Comparison of ENCODE assay signal across 1 cellular context in the genomic region with DNA sequence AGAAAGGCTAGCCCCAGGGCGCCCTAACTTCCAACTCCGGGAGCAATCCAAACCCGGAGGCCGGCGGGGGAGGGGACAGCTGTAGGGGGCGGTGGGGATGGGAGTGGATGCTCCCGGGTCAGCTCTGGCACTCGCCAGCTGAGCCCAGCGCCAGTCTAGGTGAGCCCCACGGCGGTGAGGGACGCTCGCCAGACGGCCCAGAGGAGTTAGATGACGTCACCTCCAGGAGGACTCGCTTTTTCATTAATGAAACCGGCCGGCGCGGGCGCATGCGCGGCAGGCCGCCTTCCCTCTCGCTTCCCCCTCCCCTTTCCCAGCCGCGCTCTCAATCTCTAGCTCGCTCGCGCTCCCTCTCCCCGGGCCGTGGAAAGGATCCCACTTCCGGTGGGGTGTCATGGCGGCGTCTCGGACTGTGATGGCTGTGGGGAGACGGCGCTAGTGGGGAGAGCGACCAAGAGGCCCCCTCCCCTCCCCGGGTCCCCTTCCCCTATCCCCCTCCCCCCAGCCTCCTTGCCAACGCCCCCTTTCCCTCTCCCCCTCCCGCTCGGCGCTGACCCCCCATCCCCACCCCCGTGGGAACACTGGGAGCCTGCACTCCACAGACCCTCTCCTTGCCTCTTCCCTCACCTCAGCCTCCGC.
A peak's percentile ranks its signal among the peaks of the same experiment; 100 is the strongest.
TF ChIP-seq lines count a peak whose summit lies in the region.

A gene with protein sequence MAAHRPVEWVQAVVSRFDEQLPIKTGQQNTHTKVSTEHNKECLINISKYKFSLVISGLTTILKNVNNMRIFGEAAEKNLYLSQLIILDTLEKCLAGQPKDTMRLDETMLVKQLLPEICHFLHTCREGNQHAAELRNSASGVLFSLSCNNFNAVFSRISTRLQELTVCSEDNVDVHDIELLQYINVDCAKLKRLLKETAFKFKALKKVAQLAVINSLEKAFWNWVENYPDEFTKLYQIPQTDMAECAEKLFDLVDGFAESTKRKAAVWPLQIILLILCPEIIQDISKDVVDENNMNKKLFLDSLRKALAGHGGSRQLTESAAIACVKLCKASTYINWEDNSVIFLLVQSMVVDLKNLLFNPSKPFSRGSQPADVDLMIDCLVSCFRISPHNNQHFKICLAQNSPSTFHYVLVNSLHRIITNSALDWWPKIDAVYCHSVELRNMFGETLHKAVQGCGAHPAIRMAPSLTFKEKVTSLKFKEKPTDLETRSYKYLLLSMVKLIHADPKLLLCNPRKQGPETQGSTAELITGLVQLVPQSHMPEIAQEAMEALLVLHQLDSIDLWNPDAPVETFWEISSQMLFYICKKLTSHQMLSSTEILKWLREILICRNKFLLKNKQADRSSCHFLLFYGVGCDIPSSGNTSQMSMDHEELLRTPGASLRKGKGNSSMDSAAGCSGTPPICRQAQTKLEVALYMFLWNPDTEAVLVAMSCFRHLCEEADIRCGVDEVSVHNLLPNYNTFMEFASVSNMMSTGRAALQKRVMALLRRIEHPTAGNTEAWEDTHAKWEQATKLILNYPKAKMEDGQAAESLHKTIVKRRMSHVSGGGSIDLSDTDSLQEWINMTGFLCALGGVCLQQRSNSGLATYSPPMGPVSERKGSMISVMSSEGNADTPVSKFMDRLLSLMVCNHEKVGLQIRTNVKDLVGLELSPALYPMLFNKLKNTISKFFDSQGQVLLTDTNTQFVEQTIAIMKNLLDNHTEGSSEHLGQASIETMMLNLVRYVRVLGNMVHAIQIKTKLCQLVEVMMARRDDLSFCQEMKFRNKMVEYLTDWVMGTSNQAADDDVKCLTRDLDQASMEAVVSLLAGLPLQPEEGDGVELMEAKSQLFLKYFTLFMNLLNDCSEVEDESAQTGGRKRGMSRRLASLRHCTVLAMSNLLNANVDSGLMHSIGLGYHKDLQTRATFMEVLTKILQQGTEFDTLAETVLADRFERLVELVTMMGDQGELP (N-terminal part only) (plus strand): TSS at position 378 of the 639 bp plus-strand sequence. CDS start 333 bp downstream, outside the sequence.

TF ChIP-seq in K562, 482 proteins besides CTCF, POLR2A, EP300 and RAD21 (continued from another document and continues in another):
- peak; percentile 98 for TF ChIP-seq PRDM10 (IDR thresholded peaks at IDR 0.05; ENCODE audit: partially characterized antibody)
- no peak for TF ChIP-seq ZNF24 (IDR thresholded peaks at IDR 0.05)
- peak; percentile 62; the same call in 1 of the 2 replicates for TF ChIP-seq NBN (IDR thresholded peaks at IDR 0.05; ENCODE audit: low read depth)
- no peak for TF ChIP-seq KLF13 (tag; IDR thresholded peaks at IDR 0.05; ENCODE audit: borderline replicate concordance, low read depth)
- no peak for TF ChIP-seq TFE3 (CRISPR knock-in tag; IDR thresholded peaks at IDR 0.05)
- peak; percentile 92 for TF ChIP-seq CREM (IDR thresholded peaks at IDR 0.05; ENCODE audit: low read depth)
- TF ChIP-seq NEUROD1 (IDR thresholded peaks at IDR 0.05; ENCODE audit: borderline replicate concordance, low read depth, low read length, partially characterized antibody) = peak; percentile 71
- peak; percentile 82 for TF ChIP-seq GABPB1 (CRISPR knock-in tag; IDR thresholded peaks at IDR 0.05)
- TF ChIP-seq TBP (optimal IDR thresholded peaks at IDR 0.05; ENCODE audit: low read depth, low read length) = peak; percentile 90
- TF ChIP-seq RFX5 (IDR thresholded peaks at IDR 0.05; ENCODE audit: low read depth, low read length) = no peak
- peak; percentile 44; the same call in 1 of the 2 replicates for TF ChIP-seq SPI1 (IDR thresholded peaks at IDR 0.05; ENCODE audit: borderline replicate concordance, low read depth, low read length)
- TF ChIP-seq, protein P1, sequence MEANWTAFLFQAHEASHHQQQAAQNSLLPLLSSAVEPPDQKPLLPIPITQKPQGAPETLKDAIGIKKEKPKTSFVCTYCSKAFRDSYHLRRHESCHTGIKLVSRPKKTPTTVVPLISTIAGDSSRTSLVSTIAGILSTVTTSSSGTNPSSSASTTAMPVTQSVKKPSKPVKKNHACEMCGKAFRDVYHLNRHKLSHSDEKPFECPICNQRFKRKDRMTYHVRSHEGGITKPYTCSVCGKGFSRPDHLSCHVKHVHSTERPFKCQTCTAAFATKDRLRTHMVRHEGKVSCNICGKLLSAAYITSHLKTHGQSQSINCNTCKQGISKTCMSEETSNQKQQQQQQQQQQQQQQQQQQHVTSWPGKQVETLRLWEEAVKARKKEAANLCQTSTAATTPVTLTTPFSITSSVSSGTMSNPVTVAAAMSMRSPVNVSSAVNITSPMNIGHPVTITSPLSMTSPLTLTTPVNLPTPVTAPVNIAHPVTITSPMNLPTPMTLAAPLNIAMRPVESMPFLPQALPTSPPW (CRISPR knock-in tag; IDR thresholded peaks at IDR 0.05) = peak; percentile 91
- peak; percentile 98 for TF ChIP-seq JUNB (CRISPR knock-in tag; conservative IDR thresholded peaks at IDR 0.05)
- TF ChIP-seq TRIM24 (IDR thresholded peaks at IDR 0.05) = no peak
- TF ChIP-seq POLR2H (tag; IDR thresholded peaks at IDR 0.05; ENCODE audit: low read depth) = peak; percentile 78
- TF ChIP-seq MEIS2 (IDR thresholded peaks at IDR 0.05; ENCODE audit: partially characterized antibody) = peak; percentile 88
- TF ChIP-seq ATF7 (IDR thresholded peaks at IDR 0.05) = peak; percentile 100
- peak; percentile 65; the same call in 1 of the 2 replicates for TF ChIP-seq HIVEP1 (CRISPR knock-in tag; IDR thresholded peaks at IDR 0.05)
- peak in 1 of 2 experiments; percentile 78; a peak in 1 of 4 replicates for TF ChIP-seq NONO (IDR thresholded peaks at IDR 0.05; ENCODE audit: low read depth in 2 of 2, low read length in 1 of 2)
- TF ChIP-seq ZNF197 (CRISPR knock-in tag; IDR thresholded peaks at IDR 0.05; ENCODE audit: low read depth) = 0 out of 2 replicates have a peak, but pooled peaks have one; percentile 14
- TF ChIP-seq ELF1 (tag; IDR thresholded peaks at IDR 0.05) = peak; percentile 83
- TF ChIP-seq ZBTB8A (IDR thresholded peaks at IDR 0.05; ENCODE audit: partially characterized antibody) = no peak
- TF ChIP-seq PPARD (CRISPR knock-in tag; IDR thresholded peaks at IDR 0.05) = no peak
- TF ChIP-seq SRF (CRISPR knock-in tag; IDR thresholded peaks at IDR 0.05) = no peak
- peak; percentile 89 for TF ChIP-seq POLR2G (IDR thresholded peaks at IDR 0.05; ENCODE audit: low read depth, low read length)
- TF ChIP-seq HSF4 (CRISPR knock-in tag; IDR thresholded peaks at IDR 0.05; ENCODE audit: borderline replicate concordance) = no peak
- peak; percentile 74 for TF ChIP-seq TAF9B (IDR thresholded peaks at IDR 0.05; ENCODE audit: partially characterized antibody)
- no peak for TF ChIP-seq ZNF224 (CRISPR knock-in tag; IDR thresholded peaks at IDR 0.05)
- peak; percentile 75 for TF ChIP-seq KDM5B (IDR thresholded peaks at IDR 0.05; ENCODE audit: insufficient replicate concordance, low read depth, low read length)
- peak; percentile 99 for TF ChIP-seq JUND (IDR thresholded peaks at IDR 0.05; ENCODE audit: borderline replicate concordance, low read depth, low read length)
- TF ChIP-seq JUND (tag; IDR thresholded peaks at IDR 0.05; ENCODE audit: borderline replicate concordance, low read depth, low read length) = peak; percentile 96; the same call in 2 of the 3 replicates
- peak; percentile 91 for TF ChIP-seq GABPA (tag; conservative IDR thresholded peaks at IDR 0.05; ENCODE audit: low read depth)
- TF ChIP-seq TARDBP (IDR thresholded peaks at IDR 0.05) = no peak
- TF ChIP-seq TAF1 (IDR thresholded peaks at IDR 0.05; ENCODE audit: control insufficient read depth, extremely low read depth, insufficient read depth, low read length, severe bottlenecking) = peak; percentile 86
- peak; percentile 44; the same call in 1 of the 2 replicates for TF ChIP-seq GMEB1 (CRISPR knock-in tag; IDR thresholded peaks at IDR 0.05)
- TF ChIP-seq ZNF584 (CRISPR knock-in tag; IDR thresholded peaks at IDR 0.05; ENCODE audit: low read depth) = peak; percentile 35; the same call in 1 of the 2 replicates
- TF ChIP-seq KDM4B (IDR thresholded peaks at IDR 0.05; ENCODE audit: borderline replicate concordance in 2 of 2, low read depth in 1 of 2) = no peak
- TF ChIP-seq ATF3 (IDR thresholded peaks at IDR 0.05) = peak; percentile 100
- TF ChIP-seq ATF3 (CRISPR knock-in tag; conservative IDR thresholded peaks at IDR 0.05) = no peak
- TF ChIP-seq SUPT5H (IDR thresholded peaks at IDR 0.05) = peak; percentile 58
- peak; percentile 7; the same call in 1 of the 2 replicates for TF ChIP-seq HDAC2 (IDR thresholded peaks at IDR 0.05)
- peak; percentile 97 for TF ChIP-seq PCBP1 (IDR thresholded peaks at IDR 0.05; ENCODE audit: low read depth, low read length, poor library complexity, severe bottlenecking)
- TF ChIP-seq FOSL1 (tag; conservative IDR thresholded peaks at IDR 0.05) = peak; percentile 82
- TF ChIP-seq ZNF76 (CRISPR knock-in tag; IDR thresholded peaks at IDR 0.05; ENCODE audit: borderline replicate concordance) = peak; percentile 57; the same call in 1 of the 2 replicates
- TF ChIP-seq, protein P2, sequence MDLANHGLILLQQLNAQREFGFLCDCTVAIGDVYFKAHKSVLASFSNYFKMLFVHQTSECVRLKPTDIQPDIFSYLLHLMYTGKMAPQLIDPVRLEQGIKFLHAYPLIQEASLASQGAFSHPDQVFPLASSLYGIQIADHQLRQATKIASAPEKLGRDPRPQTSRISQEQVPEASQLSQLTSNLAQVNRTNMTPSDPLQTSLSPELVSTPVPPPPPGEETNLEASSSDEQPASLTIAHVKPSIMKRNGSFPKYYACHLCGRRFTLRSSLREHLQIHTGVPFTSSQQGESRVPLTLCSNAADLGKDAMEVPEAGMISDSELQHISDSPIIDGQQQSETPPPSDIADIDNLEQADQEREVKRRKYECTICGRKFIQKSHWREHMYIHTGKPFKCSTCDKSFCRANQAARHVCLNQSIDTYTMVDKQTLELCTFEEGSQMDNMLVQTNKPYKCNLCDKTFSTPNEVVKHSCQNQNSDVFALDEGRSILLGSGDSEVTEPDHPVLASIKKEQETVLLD (IDR thresholded peaks at IDR 0.05) = peak; percentile 93
- no peak for TF ChIP-seq CSDE1 (IDR thresholded peaks at IDR 0.05)
- TF ChIP-seq ZNF395 (CRISPR knock-in tag; IDR thresholded peaks at IDR 0.05) = 0 out of 2 replicates have a peak, but pooled peaks have one; percentile 45
- TF ChIP-seq NFIX (CRISPR knock-in tag; IDR thresholded peaks at IDR 0.05; ENCODE audit: low read depth) = peak; percentile 21; the same call in 1 of the 2 replicates
